Comparison of ENCODE assay signal across 1 cellular context in the genomic region with DNA sequence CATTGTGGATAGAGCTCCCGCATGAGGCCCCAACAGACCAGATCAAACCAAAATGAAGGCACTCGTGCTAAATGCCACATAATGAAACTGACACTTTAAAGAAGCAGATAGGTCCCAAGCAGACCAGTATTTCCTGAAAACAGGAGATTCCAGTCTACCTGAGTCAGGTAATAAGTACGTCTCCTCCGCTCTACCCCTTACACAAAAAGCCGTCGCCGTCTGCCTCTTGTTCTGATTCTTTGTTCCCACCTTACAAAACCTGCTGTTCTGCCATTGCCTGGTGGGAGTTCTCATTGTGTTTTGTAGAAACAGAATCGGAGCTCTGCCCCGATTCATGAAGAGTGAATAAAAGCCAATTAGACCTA.
TF ChIP-seq lines count a peak whose summit lies in the region.

No MANE protein-coding gene starts in this region.

TF ChIP-seq in GM23338, 12 proteins besides CTCF, POLR2A, EP300 and RAD21:
- TF ChIP-seq, protein P1, sequence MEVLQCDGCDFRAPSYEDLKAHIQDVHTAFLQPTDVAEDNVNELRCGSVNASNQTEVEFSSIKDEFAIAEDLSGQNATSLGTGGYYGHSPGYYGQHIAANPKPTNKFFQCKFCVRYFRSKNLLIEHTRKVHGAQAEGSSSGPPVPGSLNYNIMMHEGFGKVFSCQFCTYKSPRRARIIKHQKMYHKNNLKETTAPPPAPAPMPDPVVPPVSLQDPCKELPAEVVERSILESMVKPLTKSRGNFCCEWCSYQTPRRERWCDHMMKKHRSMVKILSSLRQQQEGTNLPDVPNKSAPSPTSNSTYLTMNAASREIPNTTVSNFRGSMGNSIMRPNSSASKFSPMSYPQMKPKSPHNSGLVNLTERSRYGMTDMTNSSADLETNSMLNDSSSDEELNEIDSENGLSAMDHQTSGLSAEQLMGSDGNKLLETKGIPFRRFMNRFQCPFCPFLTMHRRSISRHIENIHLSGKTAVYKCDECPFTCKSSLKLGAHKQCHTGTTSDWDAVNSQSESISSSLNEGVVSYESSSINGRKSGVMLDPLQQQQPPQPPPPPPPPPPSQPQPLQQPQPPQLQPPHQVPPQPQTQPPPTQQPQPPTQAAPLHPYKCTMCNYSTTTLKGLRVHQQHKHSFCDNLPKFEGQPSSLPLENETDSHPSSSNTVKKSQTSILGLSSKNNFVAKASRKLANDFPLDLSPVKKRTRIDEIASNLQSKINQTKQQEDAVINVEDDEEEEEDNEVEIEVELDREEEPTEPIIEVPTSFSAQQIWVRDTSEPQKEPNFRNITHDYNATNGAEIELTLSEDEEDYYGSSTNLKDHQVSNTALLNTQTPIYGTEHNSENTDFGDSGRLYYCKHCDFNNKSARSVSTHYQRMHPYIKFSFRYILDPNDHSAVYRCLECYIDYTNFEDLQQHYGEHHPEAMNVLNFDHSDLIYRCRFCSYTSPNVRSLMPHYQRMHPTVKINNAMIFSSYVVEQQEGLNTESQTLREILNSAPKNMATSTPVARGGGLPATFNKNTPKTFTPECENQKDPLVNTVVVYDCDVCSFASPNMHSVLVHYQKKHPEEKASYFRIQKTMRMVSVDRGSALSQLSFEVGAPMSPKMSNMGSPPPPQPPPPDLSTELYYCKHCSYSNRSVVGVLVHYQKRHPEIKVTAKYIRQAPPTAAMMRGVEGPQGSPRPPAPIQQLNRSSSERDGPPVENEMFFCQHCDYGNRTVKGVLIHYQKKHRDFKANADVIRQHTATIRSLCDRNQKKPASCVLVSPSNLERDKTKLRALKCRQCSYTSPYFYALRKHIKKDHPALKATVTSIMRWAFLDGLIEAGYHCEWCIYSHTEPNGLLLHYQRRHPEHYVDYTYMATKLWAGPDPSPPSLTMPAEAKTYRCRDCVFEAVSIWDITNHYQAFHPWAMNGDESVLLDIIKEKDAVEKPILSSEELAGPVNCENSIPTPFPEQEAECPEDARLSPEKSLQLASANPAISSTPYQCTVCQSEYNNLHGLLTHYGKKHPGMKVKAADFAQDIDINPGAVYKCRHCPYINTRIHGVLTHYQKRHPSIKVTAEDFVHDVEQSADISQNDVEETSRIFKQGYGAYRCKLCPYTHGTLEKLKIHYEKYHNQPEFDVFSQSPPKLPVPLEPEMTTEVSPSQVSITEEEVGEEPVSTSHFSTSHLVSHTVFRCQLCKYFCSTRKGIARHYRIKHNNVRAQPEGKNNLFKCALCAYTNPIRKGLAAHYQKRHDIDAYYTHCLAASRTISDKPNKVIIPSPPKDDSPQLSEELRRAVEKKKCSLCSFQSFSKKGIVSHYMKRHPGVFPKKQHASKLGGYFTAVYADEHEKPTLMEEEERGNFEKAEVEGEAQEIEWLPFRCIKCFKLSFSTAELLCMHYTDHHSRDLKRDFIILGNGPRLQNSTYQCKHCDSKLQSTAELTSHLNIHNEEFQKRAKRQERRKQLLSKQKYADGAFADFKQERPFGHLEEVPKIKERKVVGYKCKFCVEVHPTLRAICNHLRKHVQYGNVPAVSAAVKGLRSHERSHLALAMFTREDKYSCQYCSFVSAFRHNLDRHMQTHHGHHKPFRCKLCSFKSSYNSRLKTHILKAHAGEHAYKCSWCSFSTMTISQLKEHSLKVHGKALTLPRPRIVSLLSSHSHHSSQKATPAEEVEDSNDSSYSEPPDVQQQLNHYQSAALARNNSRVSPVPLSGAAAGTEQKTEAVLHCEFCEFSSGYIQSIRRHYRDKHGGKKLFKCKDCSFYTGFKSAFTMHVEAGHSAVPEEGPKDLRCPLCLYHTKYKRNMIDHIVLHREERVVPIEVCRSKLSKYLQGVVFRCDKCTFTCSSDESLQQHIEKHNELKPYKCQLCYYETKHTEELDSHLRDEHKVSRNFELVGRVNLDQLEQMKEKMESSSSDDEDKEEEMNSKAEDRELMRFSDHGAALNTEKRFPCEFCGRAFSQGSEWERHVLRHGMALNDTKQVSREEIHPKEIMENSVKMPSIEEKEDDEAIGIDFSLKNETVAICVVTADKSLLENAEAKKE (CRISPR knock-in tag; IDR thresholded peaks at IDR 0.05), result no peak
- TF ChIP-seq NANOG (IDR thresholded peaks at IDR 0.05; ENCODE audit: borderline replicate concordance) (no peak), JUNB (IDR thresholded peaks at IDR 0.05; ENCODE audit: unreplicated experiment) (no peak), ZNF114 (CRISPR knock-in tag; IDR thresholded peaks at IDR 0.05) (no peak), POLR2AphosphoS5 (IDR thresholded peaks at IDR 0.05; ENCODE audit: low read depth) (no peak), EZH2phosphoT487 (IDR thresholded peaks at IDR 0.05; ENCODE audit: unreplicated experiment) (no peak), STAT1 (IDR thresholded peaks at IDR 0.05; ENCODE audit: unreplicated experiment) (no peak)
- TF ChIP-seq, protein P2, sequence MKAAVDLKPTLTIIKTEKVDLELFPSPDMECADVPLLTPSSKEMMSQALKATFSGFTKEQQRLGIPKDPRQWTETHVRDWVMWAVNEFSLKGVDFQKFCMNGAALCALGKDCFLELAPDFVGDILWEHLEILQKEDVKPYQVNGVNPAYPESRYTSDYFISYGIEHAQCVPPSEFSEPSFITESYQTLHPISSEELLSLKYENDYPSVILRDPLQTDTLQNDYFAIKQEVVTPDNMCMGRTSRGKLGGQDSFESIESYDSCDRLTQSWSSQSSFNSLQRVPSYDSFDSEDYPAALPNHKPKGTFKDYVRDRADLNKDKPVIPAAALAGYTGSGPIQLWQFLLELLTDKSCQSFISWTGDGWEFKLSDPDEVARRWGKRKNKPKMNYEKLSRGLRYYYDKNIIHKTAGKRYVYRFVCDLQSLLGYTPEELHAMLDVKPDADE (IDR thresholded peaks at IDR 0.05), result no peak
- TF ChIP-seq, protein P3, sequence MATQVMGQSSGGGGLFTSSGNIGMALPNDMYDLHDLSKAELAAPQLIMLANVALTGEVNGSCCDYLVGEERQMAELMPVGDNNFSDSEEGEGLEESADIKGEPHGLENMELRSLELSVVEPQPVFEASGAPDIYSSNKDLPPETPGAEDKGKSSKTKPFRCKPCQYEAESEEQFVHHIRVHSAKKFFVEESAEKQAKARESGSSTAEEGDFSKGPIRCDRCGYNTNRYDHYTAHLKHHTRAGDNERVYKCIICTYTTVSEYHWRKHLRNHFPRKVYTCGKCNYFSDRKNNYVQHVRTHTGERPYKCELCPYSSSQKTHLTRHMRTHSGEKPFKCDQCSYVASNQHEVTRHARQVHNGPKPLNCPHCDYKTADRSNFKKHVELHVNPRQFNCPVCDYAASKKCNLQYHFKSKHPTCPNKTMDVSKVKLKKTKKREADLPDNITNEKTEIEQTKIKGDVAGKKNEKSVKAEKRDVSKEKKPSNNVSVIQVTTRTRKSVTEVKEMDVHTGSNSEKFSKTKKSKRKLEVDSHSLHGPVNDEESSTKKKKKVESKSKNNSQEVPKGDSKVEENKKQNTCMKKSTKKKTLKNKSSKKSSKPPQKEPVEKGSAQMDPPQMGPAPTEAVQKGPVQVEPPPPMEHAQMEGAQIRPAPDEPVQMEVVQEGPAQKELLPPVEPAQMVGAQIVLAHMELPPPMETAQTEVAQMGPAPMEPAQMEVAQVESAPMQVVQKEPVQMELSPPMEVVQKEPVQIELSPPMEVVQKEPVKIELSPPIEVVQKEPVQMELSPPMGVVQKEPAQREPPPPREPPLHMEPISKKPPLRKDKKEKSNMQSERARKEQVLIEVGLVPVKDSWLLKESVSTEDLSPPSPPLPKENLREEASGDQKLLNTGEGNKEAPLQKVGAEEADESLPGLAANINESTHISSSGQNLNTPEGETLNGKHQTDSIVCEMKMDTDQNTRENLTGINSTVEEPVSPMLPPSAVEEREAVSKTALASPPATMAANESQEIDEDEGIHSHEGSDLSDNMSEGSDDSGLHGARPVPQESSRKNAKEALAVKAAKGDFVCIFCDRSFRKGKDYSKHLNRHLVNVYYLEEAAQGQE (IDR thresholded peaks at IDR 0.05; ENCODE audit: unreplicated experiment), result no peak
TF ChIP-seq in GM23338: peak in this region for 0.
